Comparison of ENCODE assay signal across 13 cellular contexts in the genomic region with DNA sequence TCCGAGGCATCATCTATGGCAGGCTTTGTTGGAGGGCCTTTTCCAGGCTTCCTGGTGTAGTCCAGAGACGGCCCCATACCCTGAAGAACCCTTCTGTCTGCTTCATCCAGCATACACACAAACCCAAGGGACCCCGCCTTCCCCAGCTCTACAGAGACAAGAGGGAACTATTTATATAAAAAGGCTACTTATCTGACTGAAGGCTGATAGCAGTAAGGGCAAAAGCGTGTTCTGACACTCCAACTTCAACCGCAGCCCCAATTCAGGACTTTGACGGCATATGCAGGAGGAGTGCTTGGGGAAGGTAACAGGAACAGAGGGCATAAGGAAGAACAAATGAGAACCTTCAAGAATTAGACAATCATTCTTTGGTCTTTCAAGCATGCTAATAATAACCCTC. TPM values are rescaled to one million over a fixed set of nuclear protein-coding genes. Genes with fewer than 3 reads are reported as not detected.
DNase-seq lines count a peak whose midpoint lies in the region; ATAC-seq and TF ChIP-seq lines count a peak whose summit lies in the region.
"Had no signal": no experiment of that assay in that cellular context is flagged by ENCODE, and none has a peak within 500 bp of the region (broad histone marks: within the 10 kb centered on the region; RNA-seq: fewer than 3 reads in every experiment).

No MANE protein-coding gene starts in this region.

- DNase-seq in IMR-90 (no peak), brain microvascular endothelial cell (no peak), hepatocyte (ENCODE audit: low spot score) (no peak), spleen (no peak), mucosa of gallbladder (ENCODE audit: low spot score) (no peak)
- no peak for DNase-seq in effector memory CD8-positive, alpha-beta T cell
- DNase-seq: activated CD8-positive, alpha-beta T cell treated with anti-CD3 and anti-CD28 coated beads for 36 hours; activated gamma-delta T cell; CD4-positive, CD25-positive, alpha-beta regulatory T cell; stimulated activated CD4-positive, alpha-beta T cell treated with anti-CD3 and anti-CD28 coated beads, Interleukin-4, amount 100 ng/mL, for 1 hour; stimulated activated naive CD8-positive, alpha-beta T cell treated with anti-CD3 and anti-CD28 coated beads, Interleukin-15, Interleukin-2, amounts not matched to agents 100 U/mL and 50 U/mL, for 24 hours had no signal

- H3K9me3 ChIP-seq in IMR-90 (ENCODE audit: control insufficient read depth, insufficient read depth, low read length) (no peaks in the 10 kb centered on the region), hepatocyte (ENCODE audit: low read depth) (no peaks in the 10 kb centered on the region), spleen (no peaks in the 10 kb centered on the region)

- peak overlapping the region; percentile 95 for H2BK20ac ChIP-seq in IMR-90 (ENCODE audit: low read depth, low read length)

- no peak for TF ChIP-seq CTCF in IMR-90 (conservative IDR thresholded peaks at IDR 0.05; ENCODE audit: low read depth, low read length)
- no peak for TF ChIP-seq CTCF in brain microvascular endothelial cell (IDR thresholded peaks at IDR 0.05; ENCODE audit: low read depth, low read length, missing control alignments)
- TF ChIP-seq CTCF in hepatocyte (IDR thresholded peaks at IDR 0.05; ENCODE audit: poor library complexity) = no peak
- TF ChIP-seq CTCF in spleen (IDR thresholded peaks at IDR 0.05 in 8 of 11, conservative IDR thresholded peaks at IDR 0.05 in 3 of 11) = no peak

- H3K27ac ChIP-seq in IMR-90 (ENCODE audit: insufficient read depth, low read length) = peak overlapping the region; percentile 97
- peak overlapping the region; percentile 93 for H3K27ac ChIP-seq in brain microvascular endothelial cell
- peak overlapping the region; percentile 79 for H3K27ac ChIP-seq in hepatocyte
- H3K27ac ChIP-seq in spleen = peak overlapping the region in 7 of 8 donors; percentile 52 to 75 (median 59)

- H3K36me3 ChIP-seq in IMR-90 (ENCODE audit: control insufficient read depth, insufficient read depth, low read length) (peaks cover 2% of the 10 kb centered on the region), brain microvascular endothelial cell (replicated peaks) (no peaks in the 10 kb centered on the region), hepatocyte (replicated peaks; ENCODE audit: insufficient read depth, low read depth) (no peaks in the 10 kb centered on the region), spleen (peaks cover 0 to 7% (median 0%) of the 10 kb centered on the region in 6 donors)

- no peaks in the 10 kb centered on the region for H3K36me3 Mint-ChIP-seq in effector memory CD8-positive, alpha-beta T cell (ENCODE audit: insufficient read depth)

- peak overlapping the region; percentile 87 for H2BK5ac ChIP-seq in IMR-90 (ENCODE audit: low read depth, low read length, poor library complexity, severe bottlenecking)

- TF ChIP-seq POLR2A in IMR-90 (IDR thresholded peaks at IDR 0.05; ENCODE audit: low read depth, low read length) (no peak), spleen (IDR thresholded peaks at IDR 0.05) (no peak)

- no TSS peak for BruUV-seq in IMR-90 (replicated peaks; lab: Mats Ljungman, UMichigan)

- CTCF ChIA-PET in IMR-90 (lab: Yijun Ruan, JAX) = no interaction called here

- H3K18ac ChIP-seq in IMR-90 (ENCODE audit: low read depth, low read length) = peak overlapping the region; percentile 93

- H2BK15ac ChIP-seq in IMR-90 (ENCODE audit: low read depth, low read length) = peak overlapping the region; percentile 82

- H3K4me1 ChIP-seq in IMR-90 (ENCODE audit: control insufficient read depth, insufficient read depth, low read length) = peaks cover 59% of the 10 kb centered on the region
- peaks cover 29% of the 10 kb centered on the region for H3K4me1 ChIP-seq in hepatocyte (ENCODE audit: insufficient read depth)
- peaks cover 41 to 90% (median 65%) of the 10 kb centered on the region in 6 donors for H3K4me1 ChIP-seq in spleen

- peak overlapping the region; percentile 99 for H3K4ac ChIP-seq in IMR-90 (ENCODE audit: low read depth, low read length)

- dilution Hi-C loops in IMR-90 (cut with HindIII; ENCODE audit: low sequenced_read_pairs, unreplicated experiment) = no loop called here

- peaks cover 24 to 42% of the 10 kb centered on the region in 2 donors for H3K4me1 Mint-ChIP-seq in effector memory CD8-positive, alpha-beta T cell (ENCODE audit: low read depth in 2 of 2)

- peaks cover 29 to 77% of the 10 kb centered on the region in 2 experiments for H3K79me1 ChIP-seq in IMR-90 (ENCODE audit: low read depth in 1 of 2, low read length in 2 of 2)

- peak overlapping the region; percentile 91; the same call in 1 of the 2 replicates for H3K56ac ChIP-seq in IMR-90 (ENCODE audit: extremely low read depth, insufficient read depth, low read length)

- H4K91ac ChIP-seq in IMR-90 (ENCODE audit: insufficient read depth, low read depth, low read length) = peak overlapping the region; percentile 96

- H3K9me3 Mint-ChIP-seq in effector memory CD8-positive, alpha-beta T cell = no peaks in the 10 kb centered on the region
- H3K9me3 Mint-ChIP-seq: activated CD8-positive, alpha-beta T cell treated with anti-CD3 and anti-CD28 coated beads for 36 hours; CD4-positive, CD25-positive, alpha-beta regulatory T cell had no signal

- peaks cover 94% of the 10 kb centered on the region for H3K79me2 ChIP-seq in hepatocyte

- no peak overlapping the region for H3K27ac Mint-ChIP-seq in effector memory CD8-positive, alpha-beta T cell
- H3K27ac Mint-ChIP-seq: activated CD8-positive, alpha-beta T cell treated with anti-CD3 and anti-CD28 coated beads for 36 hours had no signal

- H4K8ac ChIP-seq in IMR-90 (ENCODE audit: low read depth in 2 of 2, low read length in 2 of 2) = peak overlapping the region; percentile 67 to 83

- H3K9ac ChIP-seq in IMR-90 (ENCODE audit: low read depth, low read length) = peak overlapping the region; percentile 46; the same call in 1 of the 2 replicates

- TF ChIP-seq RAD21 in IMR-90 (IDR thresholded peaks at IDR 0.05; ENCODE audit: low read length) = no peak

- POLR2A ChIA-PET in IMR-90 (lab: Charles Lee; ENCODE audit: unreplicated experiment) = no interaction called here

- peak overlapping the region; percentile 67 for H3K14ac ChIP-seq in IMR-90 (replicated peaks; ENCODE audit: low read depth, low read length)

- H2AK5ac ChIP-seq in IMR-90 (ENCODE audit: low read depth, low read length) = peak overlapping the region; percentile 92

- peak overlapping the region; percentile 93 for H2BK120ac ChIP-seq in IMR-90 (ENCODE audit: low read depth, low read length)

- in situ Hi-C loops in IMR-90 (cut with MboI; ENCODE audit: low sequenced_read_pairs) = no loop called here
- in situ Hi-C loops in brain microvascular endothelial cell (cut with HindIII; ENCODE audit: low pct_ligation_motif_present, low sequenced_read_pairs) = no loop called here

- H2AK9ac ChIP-seq in IMR-90 (replicated peaks; ENCODE audit: low read depth, low read length, poor library complexity) = peak overlapping the region; percentile 87

- H3K4me3 ChIP-seq in IMR-90 (ENCODE audit: insufficient read depth, low read depth, low read length) (no peak overlapping the region), brain microvascular endothelial cell (ENCODE audit: low read depth, low read length) (no peak overlapping the region), hepatocyte (no peak overlapping the region), spleen (no peak overlapping the region)

- H3K27me3 ChIP-seq in IMR-90 (ENCODE audit: control insufficient read depth, insufficient read depth, low read length) = no peaks in the 10 kb centered on the region
- no peaks in the 10 kb centered on the region for H3K27me3 ChIP-seq in brain microvascular endothelial cell (replicated peaks)
- H3K27me3 ChIP-seq in hepatocyte = no peaks in the 10 kb centered on the region
- no peaks in the 10 kb centered on the region for H3K27me3 ChIP-seq in spleen (replicated peaks in 1 of 7)

- H3K4me2 ChIP-seq in IMR-90 (ENCODE audit: low read depth, low read length) (peak overlapping the region; percentile 68), hepatocyte (no peak overlapping the region)

- H2AFZ ChIP-seq in IMR-90 (replicated peaks; ENCODE audit: low read length, poor library complexity) = no peak overlapping the region
- no peak overlapping the region for H2AFZ ChIP-seq in hepatocyte

- H3K4me3 Mint-ChIP-seq in effector memory CD8-positive, alpha-beta T cell = no peak overlapping the region
- H3K4me3 Mint-ChIP-seq: activated CD8-positive, alpha-beta T cell treated with anti-CD3 and anti-CD28 coated beads for 36 hours; CD4-positive, CD25-positive, alpha-beta regulatory T cell had no signal

- H3K9me1 ChIP-seq in IMR-90 (ENCODE audit: insufficient read depth, low read length) = peaks cover 35% of the 10 kb centered on the region

- intact Hi-C loops in IMR-90 (cut with micrococcal nuclease) = no loop called here
- intact Hi-C loops in spleen (cut with DNase I; ENCODE audit: low total_unique reads) = no loop called here

- no peaks in the 10 kb centered on the region for H3K27me3 Mint-ChIP-seq in effector memory CD8-positive, alpha-beta T cell
- H3K27me3 Mint-ChIP-seq: activated CD8-positive, alpha-beta T cell treated with anti-CD3 and anti-CD28 coated beads for 36 hours; CD4-positive, CD25-positive, alpha-beta regulatory T cell had no signal

- peak overlapping the region; percentile 72 for H3K23ac ChIP-seq in IMR-90 (ENCODE audit: low read depth, low read length)

- ATAC-seq in IMR-90 (ENCODE audit: low read depth) = no peak
- no peak for ATAC-seq in HG02588 (IDR thresholded peaks at IDR 0.05; ENCODE audit: unreplicated experiment)
- ATAC-seq in effector memory CD8-positive, alpha-beta T cell (replicated peaks) = no peak
- no peak for ATAC-seq in HG02763 (IDR thresholded peaks at IDR 0.05; ENCODE audit: unreplicated experiment)
- ATAC-seq: activated CD8-positive, alpha-beta T cell treated with anti-CD3 and anti-CD28 coated beads for 36 hours; stimulated activated naive CD8-positive, alpha-beta T cell treated with anti-CD3 and anti-CD28 coated beads, Interleukin-15, Interleukin-2, amounts not matched to agents 100 U/mL and 50 U/mL, for 24 hours had no signal

- no CpG with 5 or more reads among the region's 6 CpGs for WGBS in IMR-90 (ENCODE audit: extremely low coverage in 2 of 2, insufficient read length in 1 of 2), 2 experiments
- 86% methylated on average over 6 of the region's 6 CpGs for WGBS in hepatocyte (ENCODE audit: low lambda C conversion rate, missing lambda C conversion rate)
- 67 to 90% (median 81%) methylated on average over 6 of the region's 6 CpGs for WGBS in spleen, 5 donors

- no peaks in the 10 kb centered on the region for H3K9me2 ChIP-seq in hepatocyte (replicated peaks; ENCODE audit: insufficient read depth)

- peak overlapping the region; percentile 91 for H4K5ac ChIP-seq in IMR-90 (ENCODE audit: low read depth, low read length)

- H4K20me1 ChIP-seq in IMR-90 (ENCODE audit: insufficient read depth, low read length) (peaks cover 9% of the 10 kb centered on the region; the same call in 1 of the 2 replicates), hepatocyte (ENCODE audit: insufficient read depth, poor library complexity, severe bottlenecking) (peaks cover 12% of the 10 kb centered on the region)

RNA-seq across cellular contexts. Expression of a gene that starts 21.0 kb away (rescaled TPM):
- 14.3 and 14.4 TPM in 2 replicates for total RNA-seq in IMR-90 (2012; rRNA removed)
- polyA plus RNA-seq in IMR-90 (2012; rRNA removed) = 89.0 and 93.9 TPM in 2 replicates
- polyA plus RNA-seq in IMR-90 (2012; cell fraction: cytosol; rRNA removed) = 41.2 and 78.7 TPM in 2 replicates
- 60.2 and 62.3 TPM in 2 replicates for polyA plus RNA-seq in IMR-90 (2012; cell fraction: nucleus; rRNA removed; ENCODE audit: low replicate concordance)
- total RNA-seq in hepatocyte = 28.4 and 54.8 TPM in 2 replicates
- 34.8 and 40.2 TPM in 2 replicates for polyA plus RNA-seq in hepatocyte
- total RNA-seq in spleen = 10 to 100 TPM; 31.7 to 64.2 (median 39.6) TPM
- 10 to 100 TPM; 12.3 to 25.2 (median 12.8) TPM for polyA plus RNA-seq in spleen
- 48.5 TPM for total RNA-seq in mucosa of gallbladder
